In genomic region chr19:23762548-23762883, GRCh38 we compare ENCODE assay signal across 9 cellular contexts. TPM values are rescaled to one million over a fixed set of nuclear protein-coding genes. Genes with fewer than 3 reads are reported as not detected.
DNase-seq lines count a peak whose midpoint lies in the region; ATAC-seq and TF ChIP-seq lines count a peak whose summit lies in the region.
"Had no signal": no experiment of that assay in that cellular context is flagged by ENCODE, and none has a peak within 500 bp of the region (broad histone marks: within the 10 kb centered on the region; RNA-seq: fewer than 3 reads in every experiment).

No MANE protein-coding gene starts in this region.

- TF ChIP-seq EP300 in upper lobe of left lung (IDR thresholded peaks at IDR 0.05): no peak

- H3K9ac ChIP-seq in mucosa of rectum (ENCODE audit: low read depth in 1 of 2, low read length in 2 of 2): peak overlapping the region; percentile 86 to 87

- H3K9me3 Mint-ChIP-seq in MCF 10A (ENCODE audit: unreplicated experiment): peaks cover 24% of the 10 kb centered on the region

- H3K4me1 ChIP-seq in heart right ventricle (peaks cover 0 to 29% (median 17%) of the 10 kb centered on the region in 9 donors), mucosa of rectum (ENCODE audit: control insufficient read depth in 2 of 2, insufficient read depth in 2 of 2, low read length in 2 of 2) (peaks cover 3 to 4% of the 10 kb centered on the region in 2 donors), upper lobe of left lung (peaks cover 0 to 18% (median 7%) of the 10 kb centered on the region in 4 donors)

- H3K4me3 Mint-ChIP-seq in MCF 10A (ENCODE audit: unreplicated experiment): peak overlapping the region; percentile 64

- CTCF ChIA-PET in MCF 10A (lab: Yijun Ruan, JAX): no interaction called here

- H3K27me3 ChIP-seq in heart right ventricle (no peaks in the 10 kb centered on the region), mucosa of rectum (ENCODE audit: control insufficient read depth in 2 of 2, insufficient read depth in 2 of 2, low read length in 2 of 2) (no peaks in the 10 kb centered on the region), upper lobe of left lung (no peaks in the 10 kb centered on the region)

- no peaks in the 10 kb centered on the region for H3K9me3 ChIP-seq in heart right ventricle
- H3K9me3 ChIP-seq in mucosa of rectum (ENCODE audit: control insufficient read depth in 2 of 2, low read length in 2 of 2): no peaks in the 10 kb centered on the region
- H3K9me3 ChIP-seq in upper lobe of left lung: no peaks in the 10 kb centered on the region

- ATAC-seq in heart right ventricle (no peak), Right ventricle myocardium superior (ENCODE audit: poor library complexity) (no peak), upper lobe of left lung (ENCODE audit: low FRiP score in 2 of 2) (no peak), GM18519 (IDR thresholded peaks at IDR 0.05; ENCODE audit: low FRiP score, unreplicated experiment) (no peak)

- BruUV-seq in MCF 10A (replicated peaks; lab: Mats Ljungman, UMichigan): no TSS peak

- H3K27me3 Mint-ChIP-seq in MCF 10A (ENCODE audit: insufficient read depth, unreplicated experiment): no peaks in the 10 kb centered on the region

- TF ChIP-seq CTCF in heart right ventricle (IDR thresholded peaks at IDR 0.05) (no peak), MCF 10A (IDR thresholded peaks at IDR 0.05; ENCODE audit: unreplicated experiment) (no peak), upper lobe of left lung (IDR thresholded peaks at IDR 0.05) (no peak)

- POLR2A ChIA-PET in MCF 10A (lab: Yijun Ruan, JAX): no interaction called here

- TF ChIP-seq POLR2A in upper lobe of left lung (IDR thresholded peaks at IDR 0.05): no peak

- H3K4me1 Mint-ChIP-seq in MCF 10A (ENCODE audit: insufficient read depth, unreplicated experiment): no peaks in the 10 kb centered on the region

- H3K36me3 ChIP-seq in heart right ventricle (peaks cover 0 to 3% (median 0%) of the 10 kb centered on the region in 9 donors), mucosa of rectum (ENCODE audit: control insufficient read depth in 2 of 2, insufficient read depth in 2 of 2, low read length in 2 of 2) (no peaks in the 10 kb centered on the region), upper lobe of left lung (no peaks in the 10 kb centered on the region)

- intact Hi-C loops in heart right ventricle (cut with DNase I): loop anchor here in 3 of 10 donors (2.0 to 10.0 kb wide), 3 partner anchors 75 to 272 kb away; partner anchors contain the start of gene ZNF675 (in 2 of the 3)
- intact Hi-C loops in Right ventricle myocardium superior (cut with DNase I): no loop called here
- intact Hi-C loops in MCF 10A (cut with micrococcal nuclease): no loop called here

- H3K27ac Mint-ChIP-seq in MCF 10A (ENCODE audit: low read depth, unreplicated experiment): no peak overlapping the region

- DNase-seq in heart right ventricle (no peak), Right ventricle myocardium superior (no peak), MCF 10A (ENCODE audit: unreplicated experiment) (no peak), upper lobe of left lung (no peak), midbrain (lab: John Stamatoyannopoulos, UW) (no peak), GM19238 (ENCODE audit: insufficient read length, low spot score) (no peak)
- DNase-seq: NK-92 treated with Interleukin-12 subunit alpha and Interleukin-12 subunit beta, amount 100 ng/mL, for 24 hours had no signal

- 23 to 26% methylated on average over 9 of the region's 9 CpGs for WGBS in heart right ventricle, 2 donors
- 17 to 25% methylated on average over 9 of the region's 9 CpGs for WGBS in upper lobe of left lung, 2 donors

- H3K4me3 ChIP-seq in heart right ventricle: peak overlapping the region; percentile 65 to 90 (median 78)
- H3K4me3 ChIP-seq in mucosa of rectum (ENCODE audit: low read length in 2 of 2): peak overlapping the region; percentile 81 to 98
- peak overlapping the region; percentile 37 to 75 (median 66) for H3K4me3 ChIP-seq in upper lobe of left lung

- H3K27ac ChIP-seq in heart right ventricle (peak overlapping the region in 2 of 10 donors; percentile 10 to 65), mucosa of rectum (ENCODE audit: low read depth in 2 of 2, low read length in 2 of 2) (peak overlapping the region; percentile 87 to 91), upper lobe of left lung (peak overlapping the region; percentile 75 to 88 (median 86))

- H3K36me3 Mint-ChIP-seq in MCF 10A (ENCODE audit: insufficient read depth, unreplicated experiment): no peaks in the 10 kb centered on the region

RNA-seq across cellular contexts. Expression of gene ZNF681, which starts 3.8 kb away (rescaled TPM):
- total RNA-seq in heart right ventricle: under 1 TPM; 0.37 to 0.89 (median 0.59) TPM
- under 1 TPM; 0.29 to 0.51 TPM for polyA plus RNA-seq in heart right ventricle
- total RNA-seq in Right ventricle myocardium superior: 0.30 TPM
- total RNA-seq in MCF 10A (2022): not detected in 2 replicates
- 1 to 10 TPM in 5 of 6 donors, under 1 TPM in 1; 0.67 to 3.9 (median 1.4) TPM for total RNA-seq in upper lobe of left lung
